ENCODE assay signal across 24 cellular contexts in genomic region chr10:71419002-71419540, GRCh38.
"Had no signal": no experiment of that assay in that cellular context is flagged by ENCODE, and none has a peak within 500 bp of the region (broad histone marks: within the 10 kb centered on the region; RNA-seq: fewer than 3 reads in every experiment).

No MANE protein-coding gene starts in this region.

- H3K4me3 ChIP-seq: esophagus muscularis mucosa, gastroesophageal sphincter, heart left ventricle, hepatocyte, lower lobe of right lung, mucosa of descending colon, prostate gland, right atrium auricular region, sigmoid colon, stomach, thyroid gland, upper lobe of left lung had no signal

- H3K36me3 Mint-ChIP-seq: naive B cell; stimulated activated effector memory CD8-positive, alpha-beta T cell treated with anti-CD3 and anti-CD28 coated beads, Interleukin-12 subunit alpha, Interleukin-12 subunit beta, amount 100 ng/mL, for 72 hours had no signal

- H3K4me3 Mint-ChIP-seq: naive B cell; natural killer cell treated with Interleukin-12 subunit alpha and Interleukin-12 subunit beta and Interleukin-15 and Interleukin-18, amount 100 ng/mL, for 72 hours; neural crest cell; stimulated activated effector memory CD8-positive, alpha-beta T cell treated with anti-CD3 and anti-CD28 coated beads, Interleukin-12 subunit alpha, Interleukin-12 subunit beta, amount 100 ng/mL, for 72 hours had no signal

- H3K9me3 Mint-ChIP-seq: natural killer cell treated with Interleukin-12 subunit alpha and Interleukin-12 subunit beta and Interleukin-15 and Interleukin-18, amount 100 ng/mL, for 72 hours; neural crest cell; stimulated activated effector memory CD8-positive, alpha-beta T cell treated with anti-CD3 and anti-CD28 coated beads, Interleukin-12 subunit alpha, Interleukin-12 subunit beta, amount 100 ng/mL, for 72 hours had no signal

- H3K27ac Mint-ChIP-seq: naive B cell; natural killer cell treated with Interleukin-12 subunit alpha and Interleukin-12 subunit beta and Interleukin-15 and Interleukin-18, amount 100 ng/mL, for 72 hours; stimulated activated effector memory CD8-positive, alpha-beta T cell treated with anti-CD3 and anti-CD28 coated beads, Interleukin-12 subunit alpha, Interleukin-12 subunit beta, amount 100 ng/mL, for 72 hours had no signal

- DNase-seq: cerebellar nuclear complex; cortex of kidney; foreskin keratinocyte; left colon; left ventricle myocardium superior; lower lobe of right lung; mucosa of descending colon; naive B cell; sigmoid colon; stimulated activated CD4-positive, alpha-beta T cell treated with anti-CD3 and anti-CD28 coated beads, Interleukin-2, amount 100 ng/mL, for 24 hours; stimulated activated CD4-positive, alpha-beta T cell treated with anti-CD3 and anti-CD28 coated beads, Interleukin-4, amount 100 ng/mL, for 24 hours; stimulated activated naive CD4-positive, alpha-beta T cell treated with Interleukin-2 at 50 U/mL for 16 hours; stomach; thyroid gland had no signal

- H3K4me1 Mint-ChIP-seq: naive B cell; neural crest cell; stimulated activated effector memory CD8-positive, alpha-beta T cell treated with anti-CD3 and anti-CD28 coated beads, Interleukin-12 subunit alpha, Interleukin-12 subunit beta, amount 100 ng/mL, for 72 hours had no signal
